9 cellular contexts compared by ENCODE assay signal in the genomic region with DNA sequence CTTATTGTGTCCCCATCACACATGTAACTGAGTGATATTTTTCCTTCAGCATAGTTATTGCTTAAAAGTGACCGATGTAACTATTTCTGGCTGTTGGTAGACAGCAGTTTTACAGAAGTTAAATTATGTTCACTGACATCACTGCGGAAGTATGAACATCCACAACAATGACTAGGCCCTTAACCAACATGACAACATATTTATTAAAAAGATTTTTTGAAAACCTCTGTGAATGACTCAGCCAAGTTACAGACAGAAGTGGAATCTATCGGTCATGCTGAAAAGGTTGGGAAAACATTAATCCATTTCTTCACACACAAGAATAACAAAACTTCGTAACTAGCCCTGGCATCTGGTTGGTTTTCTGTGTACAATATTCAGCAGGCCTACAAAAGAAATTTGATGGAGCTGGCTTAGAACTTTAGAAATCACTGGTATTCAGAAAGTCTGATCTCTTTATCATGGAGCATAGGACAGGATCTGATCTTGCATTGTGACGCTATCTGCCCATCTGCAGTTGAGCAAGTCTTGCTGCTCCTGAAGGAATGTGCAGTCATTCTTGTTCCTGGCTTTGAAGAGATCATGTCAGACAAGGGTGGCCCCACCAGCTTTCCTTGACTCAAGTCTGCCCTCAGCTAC. TPM values are rescaled to one million over a fixed set of nuclear protein-coding genes. Genes with fewer than 3 reads are reported as not detected.
DNase-seq lines count a peak whose midpoint lies in the region; ATAC-seq and TF ChIP-seq lines count a peak whose summit lies in the region.
"Had no signal": no experiment of that assay in that cellular context is flagged by ENCODE, and none has a peak within 500 bp of the region (broad histone marks: within the 10 kb centered on the region; RNA-seq: fewer than 3 reads in every experiment).

No MANE protein-coding gene starts in this region.

- peak overlapping the region; percentile 34 to 68 (median 62) for H3K27ac ChIP-seq in gastroesophageal sphincter
- H3K27ac ChIP-seq in smooth muscle cell (ENCODE audit: low read depth): peak overlapping the region; percentile 97

- DNase-seq in H4 (ENCODE audit: low spot score) (peak; percentile 72), T1000 (lab: John Stamatoyannopoulos, UW) (peak; percentile 34), smooth muscle cell (lab: John Stamatoyannopoulos, UW; ENCODE audit: unreplicated experiment) (no peak), DMS153 treated with DMSO at 0.1 percent for 48 hours (lab: John Stamatoyannopoulos, UW; ENCODE audit: unreplicated experiment) (no peak), KBM-7 (no peak)
- no peak for DNase-seq in activated T-cell treated with anti-CD3 and anti-CD28 coated beads, Interleukin-2, amount 50 U/mL, for 48 hours
- DNase-seq: NCI-H82 had no signal

- in situ Hi-C loops in KBM-7 (cut with MboI; ENCODE audit: low pct_unique_long_range_greater_than_20kb, low sequenced_read_pairs): no loop called here

- H3K4me3 ChIP-seq in gastroesophageal sphincter (no peak overlapping the region), smooth muscle cell (no peak overlapping the region)

- no peaks in the 10 kb centered on the region for H3K36me3 ChIP-seq in gastroesophageal sphincter
- H3K36me3 ChIP-seq in smooth muscle cell (ENCODE audit: low read depth): no peaks in the 10 kb centered on the region

- peaks cover 15% of the 10 kb centered on the region for H3F3A ChIP-seq in smooth muscle cell (ENCODE audit: low read depth)

- H3K27me3 ChIP-seq in gastroesophageal sphincter (no peaks in the 10 kb centered on the region), smooth muscle cell (ENCODE audit: low read depth) (no peaks in the 10 kb centered on the region)

- TF ChIP-seq POLR2A in gastroesophageal sphincter (IDR thresholded peaks at IDR 0.05): no peak

- peak overlapping the region; percentile 87 for H3K9ac ChIP-seq in smooth muscle cell (ENCODE audit: low read depth)

- TF ChIP-seq EP300 in gastroesophageal sphincter (IDR thresholded peaks at IDR 0.05): no peak

- H3K4me2 ChIP-seq in smooth muscle cell: peak overlapping the region; percentile 71

- no peak for TF ChIP-seq CTCF in gastroesophageal sphincter (IDR thresholded peaks at IDR 0.05)
- no peak for TF ChIP-seq CTCF in smooth muscle cell (IDR thresholded peaks at IDR 0.05; ENCODE audit: borderline replicate concordance, insufficient read depth, poor library complexity, severe bottlenecking)

- 20 to 28% methylated on average over 4 to 5 of the region's 5 CpGs for WGBS in gastroesophageal sphincter (ENCODE audit: low coverage in 1 of 2), 2 donors
- WGBS in smooth muscle cell (ENCODE audit: low lambda C conversion rate): 25% methylated on average over 5 of the region's 5 CpGs

- H3K4me1 ChIP-seq in gastroesophageal sphincter (peaks cover 0 to 36% (median 2%) of the 10 kb centered on the region in 3 donors), smooth muscle cell (ENCODE audit: low read depth) (peaks cover 51% of the 10 kb centered on the region)

- no peak overlapping the region for H2AFZ ChIP-seq in smooth muscle cell (ENCODE audit: low read depth)

- H3K9me3 ChIP-seq in gastroesophageal sphincter (no peaks in the 10 kb centered on the region), smooth muscle cell (replicated peaks; ENCODE audit: low read depth) (no peaks in the 10 kb centered on the region)

- no peaks in the 10 kb centered on the region for H4K20me1 ChIP-seq in smooth muscle cell (ENCODE audit: low read depth)

- ATAC-seq in gastroesophageal sphincter (peak; percentile 70), GM18861 (IDR thresholded peaks at IDR 0.05; ENCODE audit: unreplicated experiment) (no peak)

- H3K79me2 ChIP-seq in smooth muscle cell (ENCODE audit: low read depth): peaks cover 62% of the 10 kb centered on the region

RNA-seq across cellular contexts. Expression of gene GLIS3, which starts 6.5 kb away (rescaled TPM):
- 2.5 and 4.5 TPM in 2 replicates for total RNA-seq in H4 (2014; rRNA removed; shearing (Covaris generic))
- total RNA-seq in gastroesophageal sphincter: 10 to 100 TPM; 10.3 to 34.9 (median 20.8) TPM
- total RNA-seq in smooth muscle cell: 21.4 and 24.6 TPM in 2 replicates
- 6.4 and 11.3 TPM in 2 replicates for polyA plus RNA-seq in smooth muscle cell

Comparison
In these comparisons a context has a peak if more than half of its experiments do, and no peak if none do; other contexts are left out.
1. DNase-seq: peak in H4 (single experiment) and T1000 (single experiment); none in smooth muscle cell (single experiment), DMS153 treated with DMSO at 0.1 percent for 48 hours (single experiment), KBM-7 (single experiment) and activated T-cell treated with anti-CD3 and anti-CD28 coated beads, Interleukin-2, amount 50 U/mL, for 48 hours (0 of 2).